ENCODE assay signal across 17 cellular contexts in the genomic region with DNA sequence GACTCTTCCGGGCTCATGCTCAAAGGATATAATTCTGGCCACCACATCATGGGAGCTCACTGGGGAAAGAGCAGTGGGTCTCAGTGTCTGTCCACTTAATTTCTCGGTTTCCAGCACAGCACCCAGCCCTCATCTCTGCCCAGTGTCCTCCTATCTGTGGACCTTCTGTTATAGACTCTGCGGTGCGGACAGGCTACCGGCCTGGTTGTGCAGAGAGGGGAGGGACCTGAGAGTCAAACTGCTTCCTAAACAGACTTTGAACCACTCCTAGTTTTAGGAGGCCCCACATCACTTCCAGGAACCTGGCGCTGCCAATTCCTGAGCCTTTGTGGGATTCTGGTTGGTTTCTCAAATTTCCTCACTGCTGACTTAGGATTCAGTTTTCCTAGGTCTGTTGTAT. TPM values are rescaled to one million over a fixed set of nuclear protein-coding genes. Genes with fewer than 3 reads are reported as not detected.
DNase-seq lines count a peak whose midpoint lies in the region; ATAC-seq, FAIRE-seq and TF ChIP-seq lines count a peak whose summit lies in the region.
"Had no signal": no experiment of that assay in that cellular context is flagged by ENCODE, and none has a peak within 500 bp of the region (broad histone marks: within the 10 kb centered on the region; RNA-seq: fewer than 3 reads in every experiment).

No MANE protein-coding gene starts in this region.

- no peak for TF ChIP-seq CTCF in kidney (IDR thresholded peaks at IDR 0.05; ENCODE audit: borderline replicate concordance, extremely low read depth, insufficient read depth)

- peak overlapping the region; percentile 95 for H3K27ac Mint-ChIP-seq in activated naive CD4-positive, alpha-beta T cell treated with anti-CD3 and anti-CD28 coated beads, Interleukin-2, amount 50 U/mL, for 24 hours
- peak overlapping the region; percentile 35 for H3K27ac Mint-ChIP-seq in activated CD4-positive, alpha-beta memory T cell treated with anti-CD3 and anti-CD28 coated beads for 36 hours
- H3K27ac Mint-ChIP-seq in stimulated activated naive CD8-positive, alpha-beta T cell treated with anti-CD3 and anti-CD28 coated beads, Interleukin-15, amount 100 ng/mL, for 72 hours, result peak overlapping the region; percentile 9 to 12

- no peaks in the 10 kb centered on the region for H3K9me3 ChIP-seq in kidney (ENCODE audit: control insufficient read depth in 1 of 2, low read length in 2 of 2)
- H3K9me3 ChIP-seq: thyroid gland had no signal

- no peak for ATAC-seq in stimulated activated naive CD8-positive, alpha-beta T cell treated with anti-CD3 and anti-CD28 coated beads, Interleukin-15, amount 100 ng/mL, for 72 hours
- no peak for ATAC-seq in HG02678 (IDR thresholded peaks at IDR 0.05; ENCODE audit: unreplicated experiment)
- ATAC-seq: left cardiac atrium had no signal

- H3K27me3 Mint-ChIP-seq in activated naive CD4-positive, alpha-beta T cell treated with anti-CD3 and anti-CD28 coated beads, Interleukin-2, amount 50 U/mL, for 24 hours, result no peaks in the 10 kb centered on the region
- H3K27me3 Mint-ChIP-seq in activated CD4-positive, alpha-beta memory T cell treated with anti-CD3 and anti-CD28 coated beads for 36 hours, result no peaks in the 10 kb centered on the region
- H3K27me3 Mint-ChIP-seq in stimulated activated naive CD8-positive, alpha-beta T cell treated with anti-CD3 and anti-CD28 coated beads, Interleukin-15, amount 100 ng/mL, for 72 hours, result no peaks in the 10 kb centered on the region

- no peaks in the 10 kb centered on the region for H3K36me3 Mint-ChIP-seq in activated naive CD4-positive, alpha-beta T cell treated with anti-CD3 and anti-CD28 coated beads, Interleukin-2, amount 50 U/mL, for 24 hours
- H3K36me3 Mint-ChIP-seq in activated CD4-positive, alpha-beta memory T cell treated with anti-CD3 and anti-CD28 coated beads for 36 hours, result no peaks in the 10 kb centered on the region

- intact Hi-C loops in activated CD4-positive, alpha-beta memory T cell treated with anti-CD3 and anti-CD28 coated beads for 36 hours (cut with micrococcal nuclease), result loop anchor here (2.0 to 10.0 kb wide), 4 partner anchors 66 to 1860 kb away; partner anchors contain the start of gene CYSLTR2
- intact Hi-C loops in kidney (cut with DNase I), result no loop called here

- no peak for FAIRE-seq in kidney (lab: Jason Lieb, UNC)
- FAIRE-seq: RCC 7860 had no signal

- H3K4me1 ChIP-seq in kidney (ENCODE audit: control insufficient read depth in 1 of 2, insufficient read depth in 1 of 2, low read depth in 1 of 2, low read length in 2 of 2), result peaks cover 7 to 25% of the 10 kb centered on the region in 2 donors
- H3K4me1 ChIP-seq: thyroid gland had no signal

- H3K9ac ChIP-seq in kidney (ENCODE audit: low read length in 2 of 2), result no peak overlapping the region

- peak overlapping the region; percentile 37 for H3K4me3 Mint-ChIP-seq in activated naive CD4-positive, alpha-beta T cell treated with anti-CD3 and anti-CD28 coated beads, Interleukin-2, amount 50 U/mL, for 24 hours
- no peak overlapping the region for H3K4me3 Mint-ChIP-seq in activated CD4-positive, alpha-beta memory T cell treated with anti-CD3 and anti-CD28 coated beads for 36 hours
- H3K4me3 Mint-ChIP-seq in stimulated activated naive CD8-positive, alpha-beta T cell treated with anti-CD3 and anti-CD28 coated beads, Interleukin-15, amount 100 ng/mL, for 72 hours, result peak overlapping the region in 1 of 2 donors; percentile 51

- peak overlapping the region; percentile 14 to 27 for H3K4me3 ChIP-seq in kidney (ENCODE audit: low read length in 2 of 2)
- H3K4me3 ChIP-seq: heart right ventricle, thyroid gland had no signal

- no peaks in the 10 kb centered on the region for H3K9me3 Mint-ChIP-seq in activated naive CD4-positive, alpha-beta T cell treated with anti-CD3 and anti-CD28 coated beads, Interleukin-2, amount 50 U/mL, for 24 hours
- peaks cover 2% of the 10 kb centered on the region for H3K9me3 Mint-ChIP-seq in activated CD4-positive, alpha-beta memory T cell treated with anti-CD3 and anti-CD28 coated beads for 36 hours
- peaks cover 0 to 4% of the 10 kb centered on the region in 2 donors for H3K9me3 Mint-ChIP-seq in stimulated activated naive CD8-positive, alpha-beta T cell treated with anti-CD3 and anti-CD28 coated beads, Interleukin-15, amount 100 ng/mL, for 72 hours

- POLR2A ChIA-PET in activated CD4-positive, alpha-beta memory T cell treated with anti-CD3 and anti-CD28 coated beads for 36 hours (lab: Charles Lee), result no interaction called here

- H3K36me3 ChIP-seq in kidney (ENCODE audit: control insufficient read depth in 1 of 2, insufficient read depth in 2 of 2, low read length in 2 of 2), result no peaks in the 10 kb centered on the region
- H3K36me3 ChIP-seq: heart right ventricle, thyroid gland had no signal

- peaks cover 79% of the 10 kb centered on the region for H3K4me1 Mint-ChIP-seq in activated naive CD4-positive, alpha-beta T cell treated with anti-CD3 and anti-CD28 coated beads, Interleukin-2, amount 50 U/mL, for 24 hours
- peaks cover 74% of the 10 kb centered on the region for H3K4me1 Mint-ChIP-seq in activated CD4-positive, alpha-beta memory T cell treated with anti-CD3 and anti-CD28 coated beads for 36 hours (ENCODE audit: low read depth)
- peaks cover 90% of the 10 kb centered on the region for H3K4me1 Mint-ChIP-seq in stimulated activated naive CD8-positive, alpha-beta T cell treated with anti-CD3 and anti-CD28 coated beads, Interleukin-15, amount 100 ng/mL, for 72 hours

- DNase-seq in activated naive CD4-positive, alpha-beta T cell treated with Interleukin-2 at 50 U/mL for 16 hours, result no peak
- DNase-seq in activated CD4-positive, alpha-beta memory T cell treated with anti-CD3 and anti-CD28 coated beads for 36 hours, result no peak
- DNase-seq in kidney (no peak), NCI-H345 treated with DMSO at 0.1 percent for 48 hours (lab: John Stamatoyannopoulos, UW; ENCODE audit: unreplicated experiment) (no peak), NCI-H524 treated with DMSO at 0.1 percent for 48 hours (lab: John Stamatoyannopoulos, UW) (no peak)
- DNase-seq in stimulated activated naive CD8-positive, alpha-beta T cell treated with anti-CD3 and anti-CD28 coated beads, Interleukin-15, amount 100 ng/mL, for 72 hours, result no peak
- DNase-seq: heart right ventricle, KG1, left cardiac atrium, NCI-H146, NCI-H526, occipital lobe, T1000, thyroid gland had no signal

- CTCF ChIA-PET in activated CD4-positive, alpha-beta memory T cell treated with anti-CD3 and anti-CD28 coated beads for 36 hours (lab: Charles Lee), result interaction anchor here (0.6 to 1.6 kb wide), 3 partner anchors 8 to 179 kb away, joined by 3 to 5 read pairs (median 4); no protein-coding TSS in a partner anchor

- H3K27ac ChIP-seq in kidney (ENCODE audit: low read depth in 2 of 2, low read length in 2 of 2), result peak overlapping the region; percentile 39 to 72
- H3K27ac ChIP-seq: thyroid gland had no signal

RNA-seq across cellular contexts. Expression of gene MED4, which starts 59.8 kb away (rescaled TPM):
- total RNA-seq in activated CD4-positive, alpha-beta memory T cell treated with anti-CD3 and anti-CD28 coated beads for 36 hours, result 10 to 100 TPM; 49.3 to 53.0 TPM
- 50.8 TPM for total RNA-seq in kidney
- 54.3 TPM for polyA plus RNA-seq in kidney (ENCODE audit: insufficient read depth, low read depth, low replicate concordance)

Comparison
In these comparisons a context has a peak if more than half of its experiments do, and no peak if none do; other contexts are left out.
1. H3K27ac Mint-ChIP-seq: peak in every context shown above with its lines; median percentile 95 in activated naive CD4-positive, alpha-beta T cell treated with anti-CD3 and anti-CD28 coated beads, Interleukin-2, amount 50 U/mL, for 24 hours; 35 in activated CD4-positive, alpha-beta memory T cell treated with anti-CD3 and anti-CD28 coated beads for 36 hours; 10 in stimulated activated naive CD8-positive, alpha-beta T cell treated with anti-CD3 and anti-CD28 coated beads, Interleukin-15, amount 100 ng/mL, for 72 hours.